Comparison of ENCODE assay signal across 18 cellular contexts in the genomic region with DNA sequence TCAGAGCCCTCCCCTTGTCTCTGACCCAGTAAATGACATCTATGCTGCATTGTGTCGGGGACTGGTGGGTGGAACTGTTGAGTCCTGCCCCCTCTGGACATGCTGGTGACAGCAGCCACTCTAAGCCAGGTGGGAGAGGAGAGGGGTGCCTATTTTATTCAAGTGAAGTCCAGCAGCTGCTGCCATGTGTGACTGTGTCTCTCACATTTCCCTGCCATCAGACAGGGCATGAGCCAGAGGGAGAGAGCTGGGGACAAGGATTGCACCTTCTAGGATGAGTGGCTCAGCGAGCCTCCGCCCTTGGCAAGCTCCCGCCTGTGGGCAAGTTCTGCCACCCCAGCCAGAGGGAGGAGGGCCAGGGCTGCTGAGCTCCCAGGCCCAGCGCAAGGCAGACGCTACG. TPM values are rescaled to one million over a fixed set of nuclear protein-coding genes. Genes with fewer than 3 reads are reported as not detected.
DNase-seq lines count a peak whose midpoint lies in the region; ATAC-seq, FAIRE-seq and TF ChIP-seq lines count a peak whose summit lies in the region.
"Had no signal": no experiment of that assay in that cellular context is flagged by ENCODE, and none has a peak within 500 bp of the region (broad histone marks: within the 10 kb centered on the region; RNA-seq: fewer than 3 reads in every experiment).

No MANE protein-coding gene starts in this region.

- BruUV-seq in HCT116 (replicated peaks; lab: Mats Ljungman, UMichigan) (no TSS peak), HepG2 (replicated peaks; lab: Mats Ljungman, UMichigan) (no TSS peak)

- in situ Hi-C loops in HepG2 (cut with HindIII; ENCODE audit: extremely low pct_ligation_motif_present, low pct_unique_long_range_greater_than_20kb): no loop called here

- POLR2A ChIA-PET in HCT116 (lab: Charles Lee): no interaction called here
- POLR2A ChIA-PET in HepG2 (lab: Yijun Ruan, JAX): interaction anchor here (2.5 kb wide), 1 partner anchor 13 kb away, joined by 9 read pairs; a partner anchor contains a TSS

- H3K4me3 ChIP-seq in HCT116 (replicated peaks in 1 of 2; ENCODE audit: low read depth in 1 of 2, low read length in 2 of 2) (no peak overlapping the region), HepG2 (replicated peaks in 1 of 3; ENCODE audit: insufficient read depth in 1 of 3, low read depth in 2 of 3, low read length in 3 of 3) (no peak overlapping the region), testis (no peak overlapping the region)
- H3K4me3 ChIP-seq: gastroesophageal sphincter, ovary had no signal

- H3K27me3 ChIP-seq in HCT116 (ENCODE audit: insufficient read depth, low read length) (no peaks in the 10 kb centered on the region), HepG2 (ENCODE audit: control insufficient read depth in 1 of 2, insufficient read depth in 2 of 2, low read length in 2 of 2) (no peaks in the 10 kb centered on the region), testis (no peaks in the 10 kb centered on the region)
- H3K27me3 ChIP-seq: gastroesophageal sphincter, ovary had no signal

- CTCF ChIA-PET in HCT116 (lab: Charles Lee) (no interaction called here), HepG2 (lab: Yijun Ruan, JAX; ENCODE audit: low intra/inter-chr PET ratio, low total read pairs) (interaction anchor here (1.8 kb wide), 1 partner anchor 30 kb away, joined by 8 read pairs; no protein-coding TSS in a partner anchor)

- no peaks in the 10 kb centered on the region for H3K36me3 ChIP-seq in HCT116 (ENCODE audit: control insufficient read depth in 1 of 2, insufficient read depth in 2 of 2, low read length in 2 of 2)
- no peaks in the 10 kb centered on the region for H3K36me3 ChIP-seq in HepG2 (replicated peaks in 1 of 2; ENCODE audit: control insufficient read depth in 1 of 2, insufficient read depth in 2 of 2, low read length in 2 of 2)
- H3K36me3 ChIP-seq in testis (ENCODE audit: low read depth, missing control alignments): no peaks in the 10 kb centered on the region
- H3K36me3 ChIP-seq: gastroesophageal sphincter, ovary had no signal

- TF ChIP-seq RAD21 in HCT116 (IDR thresholded peaks at IDR 0.05; ENCODE audit: low read depth) (no peak), HepG2 (CRISPR knock-in tag; IDR thresholded peaks at IDR 0.05) (no peak)

- H3K4me1 ChIP-seq in HCT116 (ENCODE audit: control insufficient read depth in 1 of 2, insufficient read depth in 2 of 2, low read length in 2 of 2) (peaks cover 0 to 3% of the 10 kb centered on the region in 2 experiments; a peak in 1 of 4 replicates), HepG2 (ENCODE audit: insufficient read depth, low read length) (no peaks in the 10 kb centered on the region), testis (no peaks in the 10 kb centered on the region)
- H3K4me1 ChIP-seq: gastroesophageal sphincter had no signal

- ATAC-seq in HCT116: peak; percentile 88
- ATAC-seq in HepG2: peak; percentile 87
- no peak for ATAC-seq in GM21360 (IDR thresholded peaks at IDR 0.05; ENCODE audit: unreplicated experiment)
- ATAC-seq: activated CD8-positive, alpha-beta T cell treated with anti-CD3 and anti-CD28 coated beads for 36 hours; gastroesophageal sphincter had no signal

- H3K79me2 ChIP-seq in HCT116 (ENCODE audit: insufficient read depth, low read length) (no peaks in the 10 kb centered on the region), HepG2 (ENCODE audit: insufficient read depth, low read length) (no peaks in the 10 kb centered on the region)

- 92% methylated on average over 7 of the region's 7 CpGs for WGBS in HepG2 (ENCODE audit: low lambda C conversion rate)
- WGBS in testis, 2 donors: 92 to 94% methylated on average over 7 of the region's 7 CpGs

- TF ChIP-seq POLR2A in HCT116 (IDR thresholded peaks at IDR 0.05; ENCODE audit: borderline replicate concordance, extremely low read depth, insufficient read depth, insufficient read length) (no peak), HepG2 (IDR thresholded peaks at IDR 0.05; ENCODE audit: insufficient read depth in 1 of 2, low read depth in 2 of 2, low read length in 2 of 2) (no peak), testis (IDR thresholded peaks at IDR 0.05) (no peak)

- H4K20me1 ChIP-seq in HCT116 (ENCODE audit: insufficient read depth) (no peaks in the 10 kb centered on the region), HepG2 (ENCODE audit: insufficient read depth, low read length) (no peaks in the 10 kb centered on the region; the same call in 1 of the 2 replicates)

- no peak for TF ChIP-seq EP300 in HepG2 (IDR thresholded peaks at IDR 0.05; ENCODE audit: low read depth in 2 of 2, low read length in 2 of 2)
- no peak for TF ChIP-seq EP300 in HepG2 (CRISPR knock-in tag; IDR thresholded peaks at IDR 0.05; ENCODE audit: borderline replicate concordance)

- H3K4me2 ChIP-seq in HCT116 (ENCODE audit: low read length): no peak overlapping the region
- H3K4me2 ChIP-seq in HepG2 (ENCODE audit: low read depth, low read length): no peak overlapping the region

- H3K9me3 ChIP-seq in HCT116 (ENCODE audit: control insufficient read depth in 1 of 2, insufficient read depth in 1 of 2, low read depth in 1 of 2, low read length in 2 of 2): no peaks in the 10 kb centered on the region
- no peaks in the 10 kb centered on the region for H3K9me3 ChIP-seq in HepG2 (ENCODE audit: low read length)
- H3K9me3 ChIP-seq in testis: no peaks in the 10 kb centered on the region
- H3K9me3 ChIP-seq: gastroesophageal sphincter, ovary had no signal

- H2AFZ ChIP-seq in HCT116 (ENCODE audit: low read depth, low read length, poor library complexity, severe bottlenecking): no peak overlapping the region
- no peak overlapping the region for H2AFZ ChIP-seq in HepG2 (ENCODE audit: low read length)

- TF ChIP-seq CTCF in HCT116 (IDR thresholded peaks at IDR 0.05 in 2 of 3, conservative IDR thresholded peaks at IDR 0.05 in 1 of 3; ENCODE audit: borderline replicate concordance in 1 of 3, insufficient read depth in 1 of 3, low read depth in 2 of 3, low read length in 2 of 3) (peak in 2 of 3 experiments; percentile 35 to 37; a peak in 4 of 6 replicates), HepG2 (CRISPR knock-in tag; IDR thresholded peaks at IDR 0.05) (peak; percentile 34; the same call in 1 of the 2 replicates), testis (IDR thresholded peaks at IDR 0.05) (no peak)

- no peak overlapping the region for H3K27ac ChIP-seq in HCT116 (ENCODE audit: low read depth, low read length)
- no peak overlapping the region for H3K27ac ChIP-seq in HepG2 (ENCODE audit: extremely low read length, insufficient read depth, low read length)
- no peak overlapping the region for H3K27ac ChIP-seq in testis
- H3K27ac ChIP-seq: C4-2B, gastroesophageal sphincter, ovary had no signal

- H3K9me2 ChIP-seq in HCT116 (ENCODE audit: insufficient read depth): no peaks in the 10 kb centered on the region

- intact Hi-C loops in HCT116 (cut with micrococcal nuclease) (no loop called here), HepG2 (cut with micrococcal nuclease; ENCODE audit: unreplicated experiment) (no loop called here), testis (cut with DNase I; ENCODE audit: low total_unique reads) (no loop called here)

- no peak overlapping the region for H3K9ac ChIP-seq in HCT116 (ENCODE audit: low read length)
- no peak overlapping the region for H3K9ac ChIP-seq in HepG2 (ENCODE audit: insufficient read depth, low read depth, low read length)

- RAD21 ChIA-PET in HCT116 (lab: Charles Lee; ENCODE audit: low non-redundant PET in 1 of 2, low total read pairs in 2 of 2, uncharacterized antibody in 2 of 2, unreplicated experiment in 2 of 2): no interaction called here

- FAIRE-seq in HepG2 (lab: Jason Lieb, UNC): peak; percentile 55
- FAIRE-seq: endothelial cell of umbilical vein, GM12892 had no signal

- DNase-seq in HCT116 (ENCODE audit: low read depth, low spot score): no peak
- peak; percentile 27 for DNase-seq in SHP77 treated with DMSO at 0.1 percent for 48 hours (lab: John Stamatoyannopoulos, UW)
- peak; percentile 38 for DNase-seq in HepG2 (ENCODE audit: low spot score)
- DNase-seq in testis: peak; percentile 12
- no peak for DNase-seq in midbrain (lab: John Stamatoyannopoulos, UW)
- no peak for DNase-seq in SKM-1 (lab: John Stamatoyannopoulos, UW; ENCODE audit: unreplicated experiment)
- DNase-seq: activated CD8-positive, alpha-beta T cell treated with anti-CD3 and anti-CD28 coated beads for 36 hours; NCI-H2029; NK-92 treated with Interleukin-12 subunit alpha and Interleukin-12 subunit beta, amount 100 ng/mL, for 24 hours; ovary had no signal

RNA-seq across cellular contexts. Expression of a gene that starts 13.7 kb away (rescaled TPM):
- total RNA-seq in HCT116 (2021; ENCODE audit: unreplicated experiment): 12.6 TPM
- polyA plus RNA-seq in HCT116 (2012): 30.7 and 34.8 TPM in 2 replicates
- 11.8 and 14.4 TPM in 2 replicates for total RNA-seq in HepG2 (2016; rRNA removed; fragmentation: Illumina TruSeq; extraction: Trizol)
- 3.2 and 3.9 TPM in 2 replicates for total RNA-seq in HepG2 (2016; cell fraction: cytosol; rRNA removed; fragmentation: Illumina TruSeq; extraction: Trizol; ENCODE audit: low read depth)
- total RNA-seq in HepG2 (2016; cell fraction: insoluble cytoplasmic fraction; rRNA removed; fragmentation: Illumina TruSeq; extraction: Trizol): 10.9 and 16.2 TPM in 2 replicates
- total RNA-seq in HepG2 (2016; cell fraction: membrane; rRNA removed; fragmentation: Illumina TruSeq; extraction: Trizol): 5.7 and 5.8 TPM in 2 replicates
- 16.5 and 17.9 TPM in 2 replicates for total RNA-seq in HepG2 (2016; cell fraction: nucleus; rRNA removed; fragmentation: Illumina TruSeq; extraction: Trizol)
- polyA plus RNA-seq in HepG2 (2011; rRNA removed): 36.9 and 40.7 TPM in 2 replicates
- 12.8 and 15.9 TPM in 2 replicates for polyA plus RNA-seq in HepG2 (2011; cell fraction: cytosol; rRNA removed)
- 96.4 and 108 TPM in 2 replicates for polyA plus RNA-seq in HepG2 (2011; cell fraction: nucleus; rRNA removed)
- 22.1 and 22.9 TPM in 2 replicates for polyA plus RNA-seq in HepG2 (2012)
- polyA plus RNA-seq in HepG2 (2016; cell fraction: cytosol; fragmentation: Illumina TruSeq; extraction: Trizol; ENCODE audit: low read depth): 1.4 TPM in 2 replicates
- polyA plus RNA-seq in HepG2 (2016; cell fraction: insoluble cytoplasmic fraction; fragmentation: Illumina TruSeq; extraction: Trizol; ENCODE audit: low read depth): 9.8 and 12.7 TPM in 2 replicates
- 2.8 and 3.2 TPM in 2 replicates for polyA plus RNA-seq in HepG2 (2016; cell fraction: membrane; fragmentation: Illumina TruSeq; extraction: Trizol; ENCODE audit: low read depth)
- polyA plus RNA-seq in HepG2 (2016; cell fraction: nucleus; fragmentation: Illumina TruSeq; extraction: Trizol; ENCODE audit: insufficient read depth, low read depth): 29.2 and 34.3 TPM in 2 replicates
- 0.44 and 113 TPM in 2 replicates for polyA minus RNA-seq in HepG2 (2011; rRNA and poly(A)+ RNA removed; ENCODE audit: low replicate concordance)
- 17.7 and 20.2 TPM in 2 replicates for polyA minus RNA-seq in HepG2 (2011; cell fraction: cytosol; rRNA and poly(A)+ RNA removed)
- polyA minus RNA-seq in HepG2 (2011; cell fraction: nucleus; rRNA and poly(A)+ RNA removed): 26.9 and 31.6 TPM in 2 replicates
- total RNA-seq in testis: 10 to 100 TPM; 15.6 to 28.7 TPM
- 7.9 TPM for polyA plus RNA-seq in testis (ENCODE audit: insufficient read depth, low read depth, low replicate concordance)
- total RNA-seq: SK-MEL-5 had no signal

RNA-seq across cellular contexts. Expression of a gene that starts 33.1 kb away (rescaled TPM):
- total RNA-seq in HCT116 (2021; ENCODE audit: unreplicated experiment): not detected
- not detected in 2 replicates for polyA plus RNA-seq in HCT116 (2012)
- not detected in 2 replicates for total RNA-seq in HepG2 (2016; rRNA removed; fragmentation: Illumina TruSeq; extraction: Trizol)
- total RNA-seq in HepG2 (2016; cell fraction: cytosol; rRNA removed; fragmentation: Illumina TruSeq; extraction: Trizol; ENCODE audit: low read depth): not detected in 2 replicates
- not detected in 2 replicates for total RNA-seq in HepG2 (2016; cell fraction: insoluble cytoplasmic fraction; rRNA removed; fragmentation: Illumina TruSeq; extraction: Trizol)
- not detected in 2 replicates for total RNA-seq in HepG2 (2016; cell fraction: membrane; rRNA removed; fragmentation: Illumina TruSeq; extraction: Trizol)
- total RNA-seq in HepG2 (2016; cell fraction: nucleus; rRNA removed; fragmentation: Illumina TruSeq; extraction: Trizol): not detected in 2 replicates
- not detected in 2 replicates for polyA plus RNA-seq in HepG2 (2011; rRNA removed)
- polyA plus RNA-seq in HepG2 (2011; cell fraction: cytosol; rRNA removed): not detected in 2 replicates
- polyA plus RNA-seq in HepG2 (2011; cell fraction: nucleus; rRNA removed): not detected in 2 replicates
- polyA plus RNA-seq in HepG2 (2012): not detected in 2 replicates
- polyA plus RNA-seq in HepG2 (2016; cell fraction: cytosol; fragmentation: Illumina TruSeq; extraction: Trizol; ENCODE audit: low read depth): not detected in 2 replicates
- polyA plus RNA-seq in HepG2 (2016; cell fraction: insoluble cytoplasmic fraction; fragmentation: Illumina TruSeq; extraction: Trizol; ENCODE audit: low read depth): not detected in 2 replicates
- polyA plus RNA-seq in HepG2 (2016; cell fraction: membrane; fragmentation: Illumina TruSeq; extraction: Trizol; ENCODE audit: low read depth): not detected in 2 replicates
- not detected in 2 replicates for polyA plus RNA-seq in HepG2 (2016; cell fraction: nucleus; fragmentation: Illumina TruSeq; extraction: Trizol; ENCODE audit: insufficient read depth, low read depth)
- not detected in 2 replicates for polyA minus RNA-seq in HepG2 (2011; rRNA and poly(A)+ RNA removed; ENCODE audit: low replicate concordance)
- not detected in 2 replicates for polyA minus RNA-seq in HepG2 (2011; cell fraction: cytosol; rRNA and poly(A)+ RNA removed)
- polyA minus RNA-seq in HepG2 (2011; cell fraction: nucleus; rRNA and poly(A)+ RNA removed): not detected in 2 replicates
- total RNA-seq in testis: not detected
- not detected for polyA plus RNA-seq in testis (ENCODE audit: insufficient read depth, low read depth, low replicate concordance)
- total RNA-seq: activated CD8-positive, alpha-beta T cell treated with anti-CD3 and anti-CD28 coated beads for 36 hours; activated T-helper 2 cell treated with anti-CD3 and anti-CD28 coated beads, Interferon-gamma antibody, Interleukin-2, Interleukin-4, amounts not matched to agents 10 μg/mL and 5 μg/mL and 100 μg/mL, durations not matched to agents 14 hours and 24 hours and 36 hours; cerebellum; endothelial cell of umbilical vein; gastroesophageal sphincter; ovary; SK-MEL-5 had no signal
- polyA plus RNA-seq: endothelial cell of umbilical vein, ovary had no signal

Comparison
In these comparisons a context has a peak if more than half of its experiments do, and no peak if none do; other contexts are left out.
1. DNase-seq: peak in SHP77 treated with DMSO at 0.1 percent for 48 hours (single experiment), HepG2 (single experiment) and testis (single experiment); none in HCT116 (single experiment), midbrain (single experiment) and SKM-1 (single experiment).
2. CTCF ChIP-seq: peak in HCT116 (2 of 3) and HepG2 (single experiment); none in testis (0 of 3).